In genomic region chr15:74635228-74635627, GRCh38 we compare ENCODE assay signal across 8 cellular contexts. TPM values are rescaled to one million over a fixed set of nuclear protein-coding genes. Genes with fewer than 3 reads are reported as not detected.
A peak's percentile ranks its signal among the peaks of the same experiment; 100 is the strongest.
DNase-seq lines count a peak whose midpoint lies in the region; ATAC-seq and TF ChIP-seq lines count a peak whose summit lies in the region.

No MANE protein-coding gene starts in this region.

- H3K4me3 ChIP-seq in DOHH2 (ENCODE audit: low read length) (no peak overlapping the region), foreskin fibroblast (ENCODE audit: low read depth in 1 of 2, low read length in 2 of 2) (no peak overlapping the region), parathyroid adenoma (ENCODE audit: low read depth, low read length) (no peak overlapping the region), upper lobe of left lung (no peak overlapping the region)

- H3K4me1 ChIP-seq in DOHH2 (ENCODE audit: control insufficient read depth, low read length): peaks cover 3% of the 10 kb centered on the region
- no peaks in the 10 kb centered on the region for H3K4me1 ChIP-seq in parathyroid adenoma
- H3K4me1 ChIP-seq in upper lobe of left lung: peaks cover 0 to 7% (median 0%) of the 10 kb centered on the region in 4 donors

- WGBS in upper lobe of left lung, 2 donors: 18 to 27% methylated on average over 5 of the region's 5 CpGs

- H3K9me3 ChIP-seq in DOHH2 (ENCODE audit: control insufficient read depth, insufficient read depth, low read length): no peaks in the 10 kb centered on the region
- H3K9me3 ChIP-seq in parathyroid adenoma (ENCODE audit: control insufficient read depth, low read length): no peaks in the 10 kb centered on the region
- H3K9me3 ChIP-seq in upper lobe of left lung: no peaks in the 10 kb centered on the region

- H3K9me2 ChIP-seq in DOHH2 (replicated peaks; ENCODE audit: control insufficient read depth, low read length): no peaks in the 10 kb centered on the region

- TF ChIP-seq POLR2A in upper lobe of left lung (IDR thresholded peaks at IDR 0.05): no peak

- H3K27me3 Mint-ChIP-seq in activated T-helper 17 cell treated with anti-CD3 and anti-CD28 coated beads, Interleukin-2, amount 50 U/mL, for 72 hours: no peaks in the 10 kb centered on the region

- no peak overlapping the region for H3K4me2 ChIP-seq in DOHH2 (ENCODE audit: low read length)
- H3K4me2 ChIP-seq in parathyroid adenoma (ENCODE audit: low read length): no peak overlapping the region

- H4K20me1 ChIP-seq in DOHH2 (ENCODE audit: control insufficient read depth, insufficient read depth, low read depth, low read length): no peaks in the 10 kb centered on the region

- H3K36me3 ChIP-seq in DOHH2 (ENCODE audit: control insufficient read depth, low read length): peaks cover 82% of the 10 kb centered on the region
- H3K36me3 ChIP-seq in parathyroid adenoma (ENCODE audit: control insufficient read depth, insufficient read depth, low read length): no peaks in the 10 kb centered on the region
- H3K36me3 ChIP-seq in upper lobe of left lung: peaks cover 2 to 98% (median 73%) of the 10 kb centered on the region in 4 donors

- H3K27ac ChIP-seq in DOHH2 (ENCODE audit: low read depth, low read length) (no peak overlapping the region), RWPE1 (no peak overlapping the region), parathyroid adenoma (no peak overlapping the region), upper lobe of left lung (peak overlapping the region in 1 of 4 donors; percentile 60)

- no peak overlapping the region for H3K9ac ChIP-seq in parathyroid adenoma

- no peak overlapping the region for H3K4me3 Mint-ChIP-seq in activated T-helper 17 cell treated with anti-CD3 and anti-CD28 coated beads, Interleukin-2, amount 50 U/mL, for 72 hours

- CTCF ChIA-PET in RWPE1 (lab: Yijun Ruan, JAX): interaction anchor here (0.5 to 14.2 kb wide), 13 partner anchors 14 to 326 kb away, joined by 3 to 258 read pairs (median 3); no protein-coding TSS in a partner anchor

- H3K4me1 Mint-ChIP-seq in activated T-helper 17 cell treated with anti-CD3 and anti-CD28 coated beads, Interleukin-2, amount 50 U/mL, for 72 hours: peaks cover 6% of the 10 kb centered on the region

- POLR2A ChIA-PET in RWPE1 (lab: Yijun Ruan, JAX; ENCODE audit: low non-redundant PET): no interaction called here

- peak overlapping the region; percentile 0 for H3K27ac Mint-ChIP-seq in activated T-helper 17 cell treated with anti-CD3 and anti-CD28 coated beads, Interleukin-2, amount 50 U/mL, for 72 hours

- H3F3A ChIP-seq in DOHH2 (ENCODE audit: control insufficient read depth, insufficient read depth): peaks cover 7% of the 10 kb centered on the region

- TF ChIP-seq EP300 in upper lobe of left lung (IDR thresholded peaks at IDR 0.05): no peak

- DNase-seq in RWPE1 (ENCODE audit: low spot score) (peak; percentile 82), foreskin fibroblast (peak in 1 of 2 donors; percentile 84), upper lobe of left lung (peak in 1 of 2 donors; percentile 64)

- H3K36me3 Mint-ChIP-seq in activated T-helper 17 cell treated with anti-CD3 and anti-CD28 coated beads, Interleukin-2, amount 50 U/mL, for 72 hours (ENCODE audit: low read depth): peaks cover 81% of the 10 kb centered on the region

- H2AFZ ChIP-seq in parathyroid adenoma: no peak overlapping the region

- H3K79me2 ChIP-seq in DOHH2 (ENCODE audit: control insufficient read depth, low read length): no peaks in the 10 kb centered on the region
- H3K79me2 ChIP-seq in parathyroid adenoma: no peaks in the 10 kb centered on the region

- TF ChIP-seq CTCF in DOHH2 (IDR thresholded peaks at IDR 0.05; ENCODE audit: low read depth, low read length, poor library complexity, severe bottlenecking) (peak; percentile 92), RWPE1 (conservative IDR thresholded peaks at IDR 0.05; ENCODE audit: low read depth) (peak; percentile 92), foreskin fibroblast (IDR thresholded peaks at IDR 0.05; ENCODE audit: low read depth, low read length) (peak; percentile 82), parathyroid adenoma (IDR thresholded peaks at IDR 0.05) (peak; percentile 71), upper lobe of left lung (IDR thresholded peaks at IDR 0.05) (peak; percentile 85 to 93 (median 89))

- H3K27me3 ChIP-seq in DOHH2 (ENCODE audit: control insufficient read depth, low read length) (no peaks in the 10 kb centered on the region), parathyroid adenoma (ENCODE audit: control insufficient read depth, insufficient read depth, low read length) (no peaks in the 10 kb centered on the region), upper lobe of left lung (no peaks in the 10 kb centered on the region)

- ATAC-seq in HG03135 (IDR thresholded peaks at IDR 0.05; ENCODE audit: unreplicated experiment) (peak; percentile 52), upper lobe of left lung (ENCODE audit: low FRiP score in 2 of 2) (peak; percentile 71 to 79), HG03095 (IDR thresholded peaks at IDR 0.05; ENCODE audit: unreplicated experiment) (no peak)
- ATAC-seq in activated T-helper 17 cell treated with anti-CD3 and anti-CD28 coated beads, Interleukin-2, amount 50 U/mL, for 72 hours (replicated peaks): peak; percentile 85

- H3K9me3 Mint-ChIP-seq in activated T-helper 17 cell treated with anti-CD3 and anti-CD28 coated beads, Interleukin-2, amount 50 U/mL, for 72 hours: no peaks in the 10 kb centered on the region

RNA-seq across cellular contexts. Expression of gene CLK3, which starts 19.6 kb away (rescaled TPM):
- 100 to 1,000 TPM; 117 to 179 TPM for total RNA-seq in activated T-helper 17 cell treated with anti-CD3 and anti-CD28 coated beads, Interleukin-2, amount 50 U/mL, for 72 hours
- 100 to 1,000 TPM in 2 of 6 donors, 10 to 100 TPM in 4; 78.0 to 289 (median 89.7) TPM for total RNA-seq in upper lobe of left lung
